5 cellular contexts compared by ENCODE assay signal in the genomic region with DNA sequence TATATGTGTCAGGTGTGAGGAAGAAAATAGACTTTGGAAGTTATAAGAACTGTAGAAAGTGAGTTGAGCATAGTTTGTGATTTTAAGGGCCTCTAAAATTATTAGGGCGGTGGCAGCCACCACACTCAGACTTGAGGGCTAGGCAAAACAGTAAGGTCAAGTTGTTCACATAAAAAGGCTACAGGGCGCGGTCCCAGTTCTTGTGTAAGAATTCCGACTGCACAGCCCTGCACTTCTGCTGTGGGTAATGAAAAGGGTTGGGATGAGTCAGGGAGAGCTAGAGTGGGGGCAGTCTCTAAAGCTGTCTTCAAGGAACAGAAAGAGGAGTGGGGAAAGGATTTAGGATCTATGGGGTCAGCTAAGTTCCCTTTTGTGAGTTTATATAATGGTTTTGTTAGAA.
DNase-seq lines count a peak whose midpoint lies in the region; ATAC-seq, FAIRE-seq and TF ChIP-seq lines count a peak whose summit lies in the region.
"Not testable (repeated sequence)": the region's sequence is repeated elsewhere in the genome, so short reads cannot be mapped to it uniquely, and the experiment has no call there.

No MANE protein-coding gene starts in this region.

- not testable (repeated sequence) for H3K36me3 ChIP-seq in CD8-positive, alpha-beta memory T cell (ENCODE audit: insufficient read depth, low read length); bronchial epithelial cell (ENCODE audit: control insufficient read depth, insufficient read depth, low read length); lung (ENCODE audit: control insufficient read depth in 2 of 2, insufficient read depth in 2 of 2, low read length in 2 of 2)

- peak overlapping the region; percentile 43 for H3K27ac ChIP-seq in CD8-positive, alpha-beta memory T cell (ENCODE audit: low read depth, low read length)
- H3K27ac ChIP-seq in lung (ENCODE audit: low read depth in 1 of 2, low read length in 1 of 2) = not testable (repeated sequence)

- DNase-seq in CD8-positive, alpha-beta memory T cell = not testable (repeated sequence)
- DNase-seq in MCF 10A (ENCODE audit: unreplicated experiment) = peak; percentile 27
- DNase-seq in bronchial epithelial cell (ENCODE audit: low read depth) = peak; percentile 35
- DNase-seq in Right ventricle myocardium inferior (ENCODE audit: missing footprints) = peak; percentile 40
- peak; percentile 39 for DNase-seq in lung (ENCODE audit: low spot score)

- not testable (repeated sequence) for H3K4me3 ChIP-seq in CD8-positive, alpha-beta memory T cell (ENCODE audit: low read length); bronchial epithelial cell (ENCODE audit: low read depth, low read length); lung

- intact Hi-C loops in MCF 10A (cut with micrococcal nuclease); Right ventricle myocardium inferior (cut with DNase I): not testable (repeated sequence)

- not testable (repeated sequence) for BruUV-seq in MCF 10A (replicated peaks; lab: Mats Ljungman, UMichigan)

- not testable (repeated sequence) for H3K36me3 Mint-ChIP-seq in CD8-positive, alpha-beta memory T cell; MCF 10A (ENCODE audit: insufficient read depth, unreplicated experiment)

- not testable (repeated sequence) for H3K4me1 Mint-ChIP-seq in CD8-positive, alpha-beta memory T cell; MCF 10A (ENCODE audit: insufficient read depth, unreplicated experiment)

- H3K4me1 ChIP-seq in CD8-positive, alpha-beta memory T cell (ENCODE audit: insufficient read depth, low read length); lung (ENCODE audit: control insufficient read depth in 2 of 2, insufficient read depth in 2 of 2, low read length in 2 of 2): not testable (repeated sequence)

- not testable (repeated sequence) for ATAC-seq in Right ventricle myocardium inferior; lung (ENCODE audit: insufficient read depth, low FRiP score)

- TF ChIP-seq CTCF in MCF 10A (IDR thresholded peaks at IDR 0.05; ENCODE audit: unreplicated experiment); bronchial epithelial cell (IDR thresholded peaks at IDR 0.05; ENCODE audit: insufficient read depth, low read length, severe bottlenecking); lung (IDR thresholded peaks at IDR 0.05; ENCODE audit: control extremely low read depth, extremely low read depth): not testable (repeated sequence)

- not testable (repeated sequence) for H3K4me3 Mint-ChIP-seq in CD8-positive, alpha-beta memory T cell; MCF 10A (ENCODE audit: unreplicated experiment)

- H3K9me3 ChIP-seq in CD8-positive, alpha-beta memory T cell (ENCODE audit: low read length); lung (ENCODE audit: control insufficient read depth in 2 of 2, insufficient read depth in 1 of 2, low read length in 1 of 2): not testable (repeated sequence)

- FAIRE-seq in bronchial epithelial cell (lab: Jason Lieb, UNC) = not testable (repeated sequence)

- not testable (repeated sequence) for H3K27ac Mint-ChIP-seq in CD8-positive, alpha-beta memory T cell; MCF 10A (ENCODE audit: low read depth, unreplicated experiment)

- POLR2A ChIA-PET in CD8-positive, alpha-beta memory T cell (lab: Charles Lee); MCF 10A (lab: Yijun Ruan, JAX): not testable (repeated sequence)

- H3K27me3 ChIP-seq in CD8-positive, alpha-beta memory T cell (ENCODE audit: insufficient read depth, low read length, poor library complexity, severe bottlenecking); bronchial epithelial cell (ENCODE audit: control insufficient read depth, insufficient read depth, low read length); lung (ENCODE audit: control insufficient read depth, insufficient read depth): not testable (repeated sequence)

- WGBS in lung, 2 donors = 74 to 84% methylated on average over 4 of the region's 4 CpGs

- CTCF ChIA-PET in CD8-positive, alpha-beta memory T cell (lab: Charles Lee); MCF 10A (lab: Yijun Ruan, JAX): not testable (repeated sequence)

- not testable (repeated sequence) for H3K9me3 Mint-ChIP-seq in CD8-positive, alpha-beta memory T cell
- peaks cover 17% of the 10 kb centered on the region for H3K9me3 Mint-ChIP-seq in MCF 10A (ENCODE audit: unreplicated experiment)

- not testable (repeated sequence) for H3K27me3 Mint-ChIP-seq in CD8-positive, alpha-beta memory T cell; MCF 10A (ENCODE audit: insufficient read depth, unreplicated experiment)
